ENCODE assay signal across 1 cellular context in genomic region chr4:6755088-6755753, GRCh38.
TF ChIP-seq lines count a peak whose summit lies in the region.

No MANE protein-coding gene starts in this region.

TF ChIP-seq in IMR-90, 13 proteins besides CTCF, POLR2A, EP300 and RAD21:
- TF ChIP-seq FOS (IDR thresholded peaks at IDR 0.05; ENCODE audit: low read depth, low read length) (no peak), RFX5 (IDR thresholded peaks at IDR 0.05; ENCODE audit: low read depth, low read length) (no peak), MXI1 (IDR thresholded peaks at IDR 0.05; ENCODE audit: borderline replicate concordance, low read depth, low read length) (no peak), RCOR1 (IDR thresholded peaks at IDR 0.05; ENCODE audit: insufficient replicate concordance, low read length) (no peak), ELK1 (IDR thresholded peaks at IDR 0.05; ENCODE audit: borderline replicate concordance, low read depth, low read length) (no peak), MAFK (IDR thresholded peaks at IDR 0.05; ENCODE audit: low read depth, low read length) (no peak), USF2 (IDR thresholded peaks at IDR 0.05; ENCODE audit: low read depth, low read length) (no peak)
TF ChIP-seq in IMR-90: peak in this region for 0.
